ENCODE assay signal across 8 cellular contexts in genomic region chr17:36535669-36536081, GRCh38. TPM values are rescaled to one million over a fixed set of nuclear protein-coding genes. Genes with fewer than 3 reads are reported as not detected.
DNase-seq lines count a peak whose midpoint lies in the region; ATAC-seq, FAIRE-seq and TF ChIP-seq lines count a peak whose summit lies in the region.

No MANE protein-coding gene starts in this region.

- no peak for FAIRE-seq in GM12878 (lab: Jason Lieb, UNC)

- peaks cover 16% of the 10 kb centered on the region for H3K4me1 Mint-ChIP-seq in CD8-positive, alpha-beta T cell (ENCODE audit: low read depth)

- TF ChIP-seq EP300 in GM12878 (IDR thresholded peaks at IDR 0.05; ENCODE audit: borderline replicate concordance in 1 of 2, control insufficient read depth in 1 of 2, low read depth in 2 of 2, low read length in 2 of 2), result no peak

- H3K4me3 Mint-ChIP-seq in CD8-positive, alpha-beta T cell, result peak overlapping the region; percentile 98

- H3K4me3 ChIP-seq in CD8-positive, alpha-beta T cell (ENCODE audit: low read depth, low read length), result peak overlapping the region; percentile 98
- H3K4me3 ChIP-seq in GM12878 (peak overlapping the region; percentile 81), mucosa of stomach (ENCODE audit: low read length) (peak overlapping the region; percentile 99)

- SMC1A ChIA-PET in GM12878 (lab: Charles Lee; ENCODE audit: uncharacterized antibody, unreplicated experiment), result interaction anchor here (1.2 to 3.9 kb wide), 2 partner anchors 15 to 67 kb away, joined by 3 to 23 read pairs; partner anchors contain the start of gene MRM1

- peaks cover 29% of the 10 kb centered on the region for H3K79me2 ChIP-seq in GM12878 (ENCODE audit: control insufficient read depth, insufficient read depth, low read length)

- peak overlapping the region; percentile 86 for H3K4me2 ChIP-seq in GM12878 (ENCODE audit: control insufficient read depth, insufficient read depth)

- POLR2A ChIA-PET in CD8-positive, alpha-beta T cell (lab: Charles Lee), result interaction anchor here (0.8 to 3.9 kb wide), 8 partner anchors 10 to 656 kb away, joined by 3 to 72 read pairs (median 5); partner anchors contain the start of genes AATF, GGNBP2, MRM1 and ZNHIT3
- POLR2A ChIA-PET in GM12878 (lab: Charles Lee), result interaction anchor here (0.5 to 3.2 kb wide), 7 partner anchors 8 to 418 kb away, joined by 3 to 18 read pairs (median 6); partner anchors contain the start of gene MRM1

- H3K9me3 Mint-ChIP-seq in CD8-positive, alpha-beta T cell, result no peaks in the 10 kb centered on the region

- no peak for ATAC-seq in CD8-positive, alpha-beta T cell
- ATAC-seq in HG02981 (IDR thresholded peaks at IDR 0.05; ENCODE audit: unreplicated experiment) (peak; percentile 19), GM12878 (peak; percentile 43)

- no peaks in the 10 kb centered on the region for H3K27me3 Mint-ChIP-seq in CD8-positive, alpha-beta T cell (ENCODE audit: low read depth)

- TSS peak; percentile 80 for BruUV-seq in GM12878 (replicated peaks; lab: Mats Ljungman, UMichigan)

- in situ Hi-C loops in GM12878 (cut with MboI), result no loop called here

- H3K9ac ChIP-seq in GM12878 (ENCODE audit: control insufficient read depth, insufficient read depth, low read length) (peak overlapping the region; percentile 98), mucosa of stomach (ENCODE audit: low read length) (peak overlapping the region; percentile 90)

- H2AFZ ChIP-seq in GM12878 (ENCODE audit: control insufficient read depth, low read depth, low read length), result peak overlapping the region; percentile 58

- TF ChIP-seq RAD21 in GM12878 (IDR thresholded peaks at IDR 0.05; ENCODE audit: insufficient read depth, low read depth, low read length), result no peak

- no peaks in the 10 kb centered on the region for H3K36me3 ChIP-seq in CD8-positive, alpha-beta T cell (ENCODE audit: insufficient read depth, low read length)
- H3K36me3 ChIP-seq in GM12878 (ENCODE audit: control insufficient read depth in 2 of 2, insufficient read depth in 2 of 2, low read length in 1 of 2), result peaks cover 4 to 17% of the 10 kb centered on the region in 2 experiments
- H3K36me3 ChIP-seq in mucosa of stomach (ENCODE audit: control insufficient read depth, insufficient read depth, low read length), result no peaks in the 10 kb centered on the region

- no peak for TF ChIP-seq CTCF in CD8-positive, alpha-beta T cell (IDR thresholded peaks at IDR 0.05)
- TF ChIP-seq CTCF in GM12878 (IDR thresholded peaks at IDR 0.05 in 2 of 3, conservative IDR thresholded peaks at IDR 0.05 in 1 of 3; ENCODE audit: control insufficient read depth in 2 of 3, extremely low read depth in 1 of 3, insufficient read depth in 1 of 3, low read depth in 3 of 3, low read length in 3 of 3), result 0 out of 6 replicates have a peak, but pooled peaks of 1 of the 3 experiments have one; percentile 6

- TF ChIP-seq POLR2A in GM12878 (IDR thresholded peaks at IDR 0.05; ENCODE audit: low read depth, low read length), result no peak

- no peaks in the 10 kb centered on the region for H4K20me1 ChIP-seq in GM12878 (ENCODE audit: control insufficient read depth, insufficient read depth)

- H3K36me3 Mint-ChIP-seq in CD8-positive, alpha-beta T cell, result peaks cover 45% of the 10 kb centered on the region

- CTCF ChIA-PET in CD8-positive, alpha-beta T cell (lab: Charles Lee), result interaction anchor here (1.2 kb wide), 1 partner anchor 10 kb away, joined by 3 read pairs; no protein-coding TSS in a partner anchor
- CTCF ChIA-PET in GM12878 (lab: Yijun Ruan, JAX), result interaction anchor here (1.3 to 4.0 kb wide), 5 partner anchors 8 to 67 kb away, joined by 5 to 15 read pairs (median 11); partner anchors contain the start of gene MRM1

- WGBS in GM12878 (ENCODE audit: insufficient coverage, insufficient replicate concordance, low lambda C conversion rate, missing lambda C conversion rate), result 6% methylated on average over 14 of the region's 15 CpGs

- DNase-seq in CD8-positive, alpha-beta T cell, result no peak
- DNase-seq in GM12878 (ENCODE audit: low read depth, low spot score), result no peak
- no peak for DNase-seq in AML-193 (lab: John Stamatoyannopoulos, UW)
- no peak for DNase-seq in activated CD4-positive, CD25-positive, alpha-beta regulatory T cell (lab: John Stamatoyannopoulos, UW)
- no peak for DNase-seq in epidermal melanocyte (ENCODE audit: insufficient read length, low spot score)
- no peak for DNase-seq in 8988T

- H3K27ac ChIP-seq in CD8-positive, alpha-beta T cell (ENCODE audit: low read depth, low read length), result peak overlapping the region; percentile 98
- peak overlapping the region; percentile 98 for H3K27ac ChIP-seq in GM12878 (ENCODE audit: control insufficient read depth, insufficient read depth)

- RAD21 ChIA-PET in GM12878 (lab: Charles Lee; ENCODE audit: unreplicated experiment), result interaction anchor here (0.8 to 3.0 kb wide), 3 partner anchors 8 to 67 kb away, joined by 3 to 28 read pairs (median 3); partner anchors contain the start of gene MRM1

- H3K27ac Mint-ChIP-seq in CD8-positive, alpha-beta T cell, result peak overlapping the region; percentile 97

- intact Hi-C loops in CD8-positive, alpha-beta T cell (cut with DNase I, micrococcal nuclease), result loop anchor here (1.0 to 10.0 kb wide), 7 partner anchors 9 to 1072 kb away; partner anchors contain the start of genes GGNBP2 (in 2 of the 2), SYNRG (in 2 of the 2), DHRS11 (in 1 of the 2) and ZNHIT3 (in 1 of the 2)
- intact Hi-C loops in GM12878 (cut with micrococcal nuclease; ENCODE audit: unreplicated experiment), result loop anchor here (1.0 to 2.0 kb wide), 2 partner anchors 9 to 49 kb away; partner anchors contain the start of genes GGNBP2 and ZNHIT3

- no peaks in the 10 kb centered on the region for H3K27me3 ChIP-seq in CD8-positive, alpha-beta T cell (ENCODE audit: insufficient read depth, low read length)
- no peaks in the 10 kb centered on the region for H3K27me3 ChIP-seq in GM12878 (replicated peaks in 1 of 2; ENCODE audit: control insufficient read depth in 2 of 2, insufficient read depth in 2 of 2, low read length in 1 of 2)
- H3K27me3 ChIP-seq in mucosa of stomach (ENCODE audit: control insufficient read depth, insufficient read depth, low read length), result no peaks in the 10 kb centered on the region

- peaks cover 11% of the 10 kb centered on the region for H3K4me1 ChIP-seq in CD8-positive, alpha-beta T cell (ENCODE audit: insufficient read depth, low read length)
- H3K4me1 ChIP-seq in GM12878 (ENCODE audit: control insufficient read depth, insufficient read depth, low read length), result peaks cover 9% of the 10 kb centered on the region
- peaks cover 8% of the 10 kb centered on the region for H3K4me1 ChIP-seq in mucosa of stomach (ENCODE audit: control insufficient read depth, insufficient read depth, low read length)

- no peaks in the 10 kb centered on the region for H3K9me3 ChIP-seq in CD8-positive, alpha-beta T cell (ENCODE audit: low read length)
- H3K9me3 ChIP-seq in GM12878 (replicated peaks; ENCODE audit: control insufficient read depth, insufficient read depth, low read length), result no peaks in the 10 kb centered on the region
- no peaks in the 10 kb centered on the region for H3K9me3 ChIP-seq in mucosa of stomach (ENCODE audit: control insufficient read depth, low read length)

RNA-seq across cellular contexts. Expression of gene PIGW, which starts 0.9 kb away (rescaled TPM):
- 1 to 10 TPM; 2.3 to 3.4 TPM for total RNA-seq in CD8-positive, alpha-beta T cell
- total RNA-seq in GM12878 (2013; cell fraction: nucleolus; rRNA removed), result 7.9 and 10.7 TPM in 2 replicates
- total RNA-seq in GM12878 (2014; rRNA removed) (11.4 and 11.8 TPM in 2 replicates), GM12878 (2014; rRNA removed; fragmentation: Illumina TruSeq; extraction: Trizol) (11.1 and 12.3 TPM in 2 replicates), GM12878 (2021) (12.9 and 15.3 TPM in 2 replicates)
- polyA plus RNA-seq in GM12878 (2011; ENCODE audit: low read depth), result 9.9 TPM
- polyA plus RNA-seq in GM12878 (2011; rRNA removed) (13.6 and 15.1 TPM in 2 replicates), GM12878 (2014; fragmentation: Illumina TruSeq; extraction: Trizol) (21.5 and 26.1 TPM in 2 replicates), GM12878 (2014; fragmentation: Nextera tagmentation; extraction: Ambion mirVana) (1 to 10 TPM; 6.0 to 9.5 TPM), GM12878 (2014; rRNA removed) (13.7 and 13.9 TPM in 2 replicates), GM12878 (2016; fragmentation: Nextera tagmentation; extraction: Ambion mirVana) (10 to 100 TPM; 24.4 to 31.5 TPM)
- 7.4 and 7.6 TPM in 2 replicates for polyA plus RNA-seq in GM12878 (2011; cell fraction: cytosol; rRNA removed)
- 3.3 and 4.4 TPM in 2 replicates for polyA plus RNA-seq in GM12878 (2011; cell fraction: nucleus; rRNA removed)
- polyA plus RNA-seq in GM12878 (2012), result 6.6 and 9.8 TPM in 2 replicates
- polyA minus RNA-seq in GM12878 (2011; rRNA and poly(A)+ RNA removed), result 2.8 and 3.5 TPM in 2 replicates
- polyA minus RNA-seq in GM12878 (2011; cell fraction: cytosol; rRNA and poly(A)+ RNA removed), result 2.1 and 3.1 TPM in 2 replicates
- 3.7 and 5.7 TPM in 2 replicates for polyA minus RNA-seq in GM12878 (2011; cell fraction: nucleus; rRNA and poly(A)+ RNA removed)

RNA-seq across cellular contexts. Expression of gene MYO19, which starts 1.0 kb away (rescaled TPM):
- total RNA-seq in CD8-positive, alpha-beta T cell, result 10 to 100 TPM; 55.9 to 57.7 TPM
- total RNA-seq in GM12878 (2013; cell fraction: nucleolus; rRNA removed), result 272 and 301 TPM in 2 replicates
- total RNA-seq in GM12878 (2014; rRNA removed) (94.1 and 99.9 TPM in 2 replicates), GM12878 (2014; rRNA removed; fragmentation: Illumina TruSeq; extraction: Trizol) (62.5 and 63.8 TPM in 2 replicates), GM12878 (2021) (72.1 and 94.0 TPM in 2 replicates)
- 31.7 TPM for polyA plus RNA-seq in GM12878 (2011; ENCODE audit: low read depth)
- polyA plus RNA-seq in GM12878 (2011; rRNA removed) (39.7 and 71.7 TPM in 2 replicates), GM12878 (2014; fragmentation: Illumina TruSeq; extraction: Trizol) (59.1 and 76.8 TPM in 2 replicates), GM12878 (2014; fragmentation: Nextera tagmentation; extraction: Ambion mirVana) (10 to 100 TPM; 11.4 to 12.2 TPM), GM12878 (2014; rRNA removed) (103 and 109 TPM in 2 replicates), GM12878 (2016; fragmentation: Nextera tagmentation; extraction: Ambion mirVana) (10 to 100 TPM; 39.9 to 45.4 TPM)
- 70.5 and 91.2 TPM in 2 replicates for polyA plus RNA-seq in GM12878 (2011; cell fraction: cytosol; rRNA removed)
- polyA plus RNA-seq in GM12878 (2011; cell fraction: nucleus; rRNA removed), result 584 and 632 TPM in 2 replicates
- 30.5 and 32.5 TPM in 2 replicates for polyA plus RNA-seq in GM12878 (2012)
- polyA minus RNA-seq in GM12878 (2011; rRNA and poly(A)+ RNA removed), result 103 and 116 TPM in 2 replicates
- polyA minus RNA-seq in GM12878 (2011; cell fraction: cytosol; rRNA and poly(A)+ RNA removed), result 27.9 and 44.6 TPM in 2 replicates
- 149 and 242 TPM in 2 replicates for polyA minus RNA-seq in GM12878 (2011; cell fraction: nucleus; rRNA and poly(A)+ RNA removed)

RNA-seq across cellular contexts. Expression of gene GGNBP2, which starts 9.0 kb away (rescaled TPM):
- total RNA-seq in CD8-positive, alpha-beta T cell, result 100 to 1,000 TPM; 185 to 193 TPM
- total RNA-seq in GM12878 (2013; cell fraction: nucleolus; rRNA removed), result 121 and 134 TPM in 2 replicates
- 46.7 and 54.2 TPM in 2 replicates for total RNA-seq in GM12878 (2014; rRNA removed)
- total RNA-seq in GM12878 (2014; rRNA removed; fragmentation: Illumina TruSeq; extraction: Trizol), result 61.5 and 62.2 TPM in 2 replicates
- 49.9 and 54.4 TPM in 2 replicates for total RNA-seq in GM12878 (2021)
- polyA plus RNA-seq in GM12878 (2011; ENCODE audit: low read depth), result 33.7 TPM
- polyA plus RNA-seq in GM12878 (2011; rRNA removed), result 75.2 and 82.0 TPM in 2 replicates
- 58.5 and 61.0 TPM in 2 replicates for polyA plus RNA-seq in GM12878 (2011; cell fraction: cytosol; rRNA removed)
- polyA plus RNA-seq in GM12878 (2011; cell fraction: nucleus; rRNA removed), result 94.2 and 94.6 TPM in 2 replicates
- polyA plus RNA-seq in GM12878 (2012), result 38.7 and 52.0 TPM in 2 replicates
- polyA plus RNA-seq in GM12878 (2014; fragmentation: Illumina TruSeq; extraction: Trizol), result 72.3 and 85.6 TPM in 2 replicates
- 10 to 100 TPM; 36.3 to 36.4 TPM for polyA plus RNA-seq in GM12878 (2014; fragmentation: Nextera tagmentation; extraction: Ambion mirVana)
- 51.3 and 53.3 TPM in 2 replicates for polyA plus RNA-seq in GM12878 (2014; rRNA removed)
- 10 to 100 TPM; 40.2 to 41.3 TPM for polyA plus RNA-seq in GM12878 (2016; fragmentation: Nextera tagmentation; extraction: Ambion mirVana)
- polyA minus RNA-seq in GM12878 (2011; rRNA and poly(A)+ RNA removed), result 76.2 and 103 TPM in 2 replicates
- 12.8 and 20.0 TPM in 2 replicates for polyA minus RNA-seq in GM12878 (2011; cell fraction: cytosol; rRNA and poly(A)+ RNA removed)
- 30.2 and 49.7 TPM in 2 replicates for polyA minus RNA-seq in GM12878 (2011; cell fraction: nucleus; rRNA and poly(A)+ RNA removed)

RNA-seq across cellular contexts. Expression of gene ZNHIT3, which starts 49.2 kb away (rescaled TPM):
- total RNA-seq in CD8-positive, alpha-beta T cell, result 10 to 100 TPM; 82.2 to 87.1 TPM
- 28.1 and 32.6 TPM in 2 replicates for total RNA-seq in GM12878 (2013; cell fraction: nucleolus; rRNA removed)
- total RNA-seq in GM12878 (2014; rRNA removed) (36.1 and 39.9 TPM in 2 replicates), GM12878 (2014; rRNA removed; fragmentation: Illumina TruSeq; extraction: Trizol) (48.1 and 53.3 TPM in 2 replicates), GM12878 (2021) (31.8 and 34.1 TPM in 2 replicates)
- polyA plus RNA-seq in GM12878 (2011; ENCODE audit: low read depth), result 73.0 TPM
- polyA plus RNA-seq in GM12878 (2011; rRNA removed) (116 and 141 TPM in 2 replicates), GM12878 (2014; fragmentation: Illumina TruSeq; extraction: Trizol) (44.8 and 48.5 TPM in 2 replicates), GM12878 (2014; fragmentation: Nextera tagmentation; extraction: Ambion mirVana) (100 to 1,000 TPM; 110 to 128 TPM), GM12878 (2014; rRNA removed) (37.8 and 38.7 TPM in 2 replicates), GM12878 (2016; fragmentation: Nextera tagmentation; extraction: Ambion mirVana) (10 to 100 TPM; 62.7 to 66.9 TPM)
- 72.8 and 80.4 TPM in 2 replicates for polyA plus RNA-seq in GM12878 (2011; cell fraction: cytosol; rRNA removed)
- 36.5 and 50.1 TPM in 2 replicates for polyA plus RNA-seq in GM12878 (2011; cell fraction: nucleus; rRNA removed)
- 45.6 and 56.0 TPM in 2 replicates for polyA plus RNA-seq in GM12878 (2012)
- 41.3 and 43.3 TPM in 2 replicates for polyA minus RNA-seq in GM12878 (2011; rRNA and poly(A)+ RNA removed)
- 6.7 and 9.5 TPM in 2 replicates for polyA minus RNA-seq in GM12878 (2011; cell fraction: cytosol; rRNA and poly(A)+ RNA removed)
- 10.8 and 18.0 TPM in 2 replicates for polyA minus RNA-seq in GM12878 (2011; cell fraction: nucleus; rRNA and poly(A)+ RNA removed)

RNA-seq across cellular contexts. Expression of gene DHRS11, which starts 56.0 kb away (rescaled TPM):
- total RNA-seq in CD8-positive, alpha-beta T cell, result 1 to 10 TPM; 1.7 to 2.6 TPM
- total RNA-seq in GM12878 (2013; cell fraction: nucleolus; rRNA removed), result 13.4 and 16.1 TPM in 2 replicates
- total RNA-seq in GM12878 (2014; rRNA removed) (13.2 and 13.3 TPM in 2 replicates), GM12878 (2014; rRNA removed; fragmentation: Illumina TruSeq; extraction: Trizol) (9.0 and 9.4 TPM in 2 replicates), GM12878 (2021) (12.0 and 13.1 TPM in 2 replicates)
- 6.0 TPM for polyA plus RNA-seq in GM12878 (2011; ENCODE audit: low read depth)
- polyA plus RNA-seq in GM12878 (2011; rRNA removed) (13.3 and 23.0 TPM in 2 replicates), GM12878 (2014; fragmentation: Illumina TruSeq; extraction: Trizol) (18.0 and 20.2 TPM in 2 replicates), GM12878 (2014; fragmentation: Nextera tagmentation; extraction: Ambion mirVana) (1 to 10 TPM; 3.4 to 5.8 TPM), GM12878 (2014; rRNA removed) (18.3 and 23.0 TPM in 2 replicates), GM12878 (2016; fragmentation: Nextera tagmentation; extraction: Ambion mirVana) (10 to 100 TPM; 15.9 to 19.5 TPM)
- 32.0 and 35.9 TPM in 2 replicates for polyA plus RNA-seq in GM12878 (2011; cell fraction: cytosol; rRNA removed)
- polyA plus RNA-seq in GM12878 (2011; cell fraction: nucleus; rRNA removed), result 37.7 and 38.6 TPM in 2 replicates
- 6.8 and 7.1 TPM in 2 replicates for polyA plus RNA-seq in GM12878 (2012)
- polyA minus RNA-seq in GM12878 (2011; rRNA and poly(A)+ RNA removed), result 23.6 and 27.9 TPM in 2 replicates
- polyA minus RNA-seq in GM12878 (2011; cell fraction: cytosol; rRNA and poly(A)+ RNA removed), result 5.9 and 10.3 TPM in 2 replicates
- 5.0 and 8.2 TPM in 2 replicates for polyA minus RNA-seq in GM12878 (2011; cell fraction: nucleus; rRNA and poly(A)+ RNA removed)
